Comparison of ENCODE assay signal across 8 cellular contexts in genomic region chr1:217630711-217631591, GRCh38. TPM values are rescaled to one million over a fixed set of nuclear protein-coding genes. Genes with fewer than 3 reads are reported as not detected.
A peak's percentile ranks its signal among the peaks of the same experiment; 100 is the strongest.
DNase-seq lines count a peak whose midpoint lies in the region; ATAC-seq and TF ChIP-seq lines count a peak whose summit lies in the region.

Gene GPATCH2 (minus strand): TSS chr1:217631090. CDS start chr1:217630971, 119 bp downstream.
Gene SPATA17 (plus strand): TSS chr1:217631344. CDS start chr1:217631379, 35 bp downstream.

- 1% methylated on average over 42 of the region's 42 CpGs for WGBS in tibial nerve, 2 donors

- no peak for TF ChIP-seq POLR2A in tibial nerve (IDR thresholded peaks at IDR 0.05)

- peak within 1 kb of the TSS; percentile 86 for H2AFZ ChIP-seq in parathyroid adenoma

- H3K9ac ChIP-seq in parathyroid adenoma, result peak within 1 kb of the TSS; percentile 91

- H3K36me3 Mint-ChIP-seq in activated naive CD8-positive, alpha-beta T cell treated with anti-CD3 and anti-CD28 coated beads, Interleukin-2, amount 10 ng/mL, durations not matched to agents 7 days and 5 days, result no peaks in the 10 kb centered on the region

- H3K4me3 ChIP-seq in cardiac muscle cell, result peak within 1 kb of the TSS; percentile 82
- H3K4me3 ChIP-seq in parathyroid adenoma (ENCODE audit: low read depth, low read length), result peak within 1 kb of the TSS; percentile 99
- H3K4me3 ChIP-seq in tibial nerve, result peak within 1 kb of the TSS; percentile 75 to 88 (median 82)

- no peaks in the 10 kb centered on the region for H3K9me3 Mint-ChIP-seq in activated naive CD8-positive, alpha-beta T cell treated with anti-CD3 and anti-CD28 coated beads, Interleukin-2, amount 10 ng/mL, durations not matched to agents 7 days and 5 days

- H3K27ac ChIP-seq in cardiac muscle cell (peak within 1 kb of the TSS; percentile 99), parathyroid adenoma (peak within 1 kb of the TSS; percentile 95), tibial nerve (peak within 1 kb of the TSS; percentile 69 to 93 (median 86))

- H3K4me1 Mint-ChIP-seq in activated naive CD8-positive, alpha-beta T cell treated with anti-CD3 and anti-CD28 coated beads, Interleukin-2, amount 10 ng/mL, durations not matched to agents 7 days and 5 days, result peaks cover 15% of the 10 kb centered on the region

- peak; percentile 98 for ATAC-seq in HG02623 (IDR thresholded peaks at IDR 0.05; ENCODE audit: unreplicated experiment)
- ATAC-seq in activated naive CD8-positive, alpha-beta T cell treated with anti-CD3 and anti-CD28 coated beads, Interleukin-2, amount 10 ng/mL, durations not matched to agents 7 days and 5 days (ENCODE audit: low read depth), result peak; percentile 94

- H3K4me1 ChIP-seq in cardiac muscle cell (ENCODE audit: low read depth) (peaks cover 17% of the 10 kb centered on the region), parathyroid adenoma (peaks cover 3% of the 10 kb centered on the region), tibial nerve (peaks cover 0 to 40% (median 12%) of the 10 kb centered on the region in 4 donors)

- TF ChIP-seq CTCF in GM12872 (IDR thresholded peaks at IDR 0.05; ENCODE audit: insufficient read depth, low read depth, low read length) (0 out of 3 replicates have a peak, but pooled peaks have one; percentile 5), cardiac muscle cell (IDR thresholded peaks at IDR 0.05; ENCODE audit: low read depth, low read length) (peak; percentile 25), parathyroid adenoma (IDR thresholded peaks at IDR 0.05) (peak; percentile 42), tibial nerve (IDR thresholded peaks at IDR 0.05) (peak; percentile 23 to 69 (median 32))

- H3K27ac Mint-ChIP-seq in activated naive CD8-positive, alpha-beta T cell treated with anti-CD3 and anti-CD28 coated beads, Interleukin-2, amount 10 ng/mL, durations not matched to agents 7 days and 5 days, result peak within 1 kb of the TSS; percentile 97

- POLR2A ChIA-PET in activated naive CD8-positive, alpha-beta T cell treated with anti-CD3 and anti-CD28 coated beads, Interleukin-2, amount 10 ng/mL, durations not matched to agents 7 days and 5 days (lab: Charles Lee), result interaction anchor here (1.0 to 1.7 kb wide), 5 partner anchors 9 to 1543 kb away, joined by 3 to 10 read pairs (median 3); partner anchors contain the start of genes LYPLAL1 and RRP15

- H3K27me3 Mint-ChIP-seq in activated naive CD8-positive, alpha-beta T cell treated with anti-CD3 and anti-CD28 coated beads, Interleukin-2, amount 10 ng/mL, durations not matched to agents 7 days and 5 days, result no peaks in the 10 kb centered on the region

- H3K9me3 ChIP-seq in cardiac muscle cell (ENCODE audit: low read depth) (no peaks in the 10 kb centered on the region), parathyroid adenoma (ENCODE audit: control insufficient read depth, low read length) (no peaks in the 10 kb centered on the region), tibial nerve (no peaks in the 10 kb centered on the region)

- H3K79me2 ChIP-seq in parathyroid adenoma, result peaks cover 13% of the 10 kb centered on the region

- DNase-seq in NCI-H1092 treated with DMSO at 0.1 percent for 48 hours (lab: John Stamatoyannopoulos, UW) (peak; percentile 97), SKM-1 treated with dmso at 0.1 percent for 144 hours (lab: John Stamatoyannopoulos, UW; ENCODE audit: unreplicated experiment) (peak; percentile 97), cardiac muscle cell (ENCODE audit: low read depth in 1 of 2, low spot score in 1 of 2) (peak; percentile 89 to 94), tibial nerve (ENCODE audit: low spot score in 2 of 2) (peak; percentile 32 to 70)
- peak; percentile 74 for DNase-seq in activated naive CD8-positive, alpha-beta T cell treated with anti-CD3 and anti-CD28 coated beads, Interleukin-2, amount 10 ng/mL, durations not matched to agents 7 days and 5 days

- H3K4me3 Mint-ChIP-seq in activated naive CD8-positive, alpha-beta T cell treated with anti-CD3 and anti-CD28 coated beads, Interleukin-2, amount 10 ng/mL, durations not matched to agents 7 days and 5 days, result peak within 1 kb of the TSS; percentile 92

- no peaks in the 10 kb centered on the region for H3K27me3 ChIP-seq in cardiac muscle cell
- no peaks in the 10 kb centered on the region for H3K27me3 ChIP-seq in parathyroid adenoma (ENCODE audit: control insufficient read depth, insufficient read depth, low read length)
- no peaks in the 10 kb centered on the region for H3K27me3 ChIP-seq in tibial nerve

- H3K36me3 ChIP-seq in cardiac muscle cell (no peaks in the 10 kb centered on the region), parathyroid adenoma (ENCODE audit: control insufficient read depth, insufficient read depth, low read length) (no peaks in the 10 kb centered on the region), tibial nerve (no peaks in the 10 kb centered on the region)

- H3K4me2 ChIP-seq in parathyroid adenoma (ENCODE audit: low read length), result peak within 1 kb of the TSS; percentile 75

- TF ChIP-seq EP300 in tibial nerve (IDR thresholded peaks at IDR 0.05), result peak in 1 of 2 donors; percentile 74

RNA-seq across cellular contexts. Expression of gene GPATCH2, which starts in this region (rescaled TPM):
- 10 to 100 TPM; 10.0 to 11.9 TPM for total RNA-seq in activated naive CD8-positive, alpha-beta T cell treated with anti-CD3 and anti-CD28 coated beads, Interleukin-2, amount 10 ng/mL, durations not matched to agents 7 days and 5 days
- total RNA-seq in cardiac muscle cell (15.3 and 16.7 TPM in 2 replicates), tibial nerve (10 to 100 TPM; 12.5 to 21.0 (median 18.9) TPM)
- polyA plus RNA-seq in cardiac muscle cell, result 9.8 and 11.8 TPM in 2 replicates

RNA-seq across cellular contexts. Expression of gene SPATA17, which starts in this region (rescaled TPM):
- not detected for total RNA-seq in activated naive CD8-positive, alpha-beta T cell treated with anti-CD3 and anti-CD28 coated beads, Interleukin-2, amount 10 ng/mL, durations not matched to agents 7 days and 5 days
- total RNA-seq in cardiac muscle cell (1.2 TPM in 2 replicates), tibial nerve (1 to 10 TPM in 1 of 4 donors, under 1 TPM in 3; 0.44 to 1.5 (median 0.91) TPM)
- 2.6 and 6.5 TPM in 2 replicates for polyA plus RNA-seq in cardiac muscle cell

Comparison
In these comparisons a context has a peak if more than half of its experiments do, and no peak if none do; other contexts are left out.
1. Peak in every context shown above with its lines: DNase-seq, ATAC-seq, H3K4me3 ChIP-seq and H3K27ac ChIP-seq.